In genomic region chr11:33808228-33808828, GRCh38 we compare ENCODE assay signal across 8 cellular contexts. TPM values are rescaled to one million over a fixed set of nuclear protein-coding genes. Genes with fewer than 3 reads are reported as not detected.
A peak's percentile ranks its signal among the peaks of the same experiment; 100 is the strongest.
DNase-seq lines count a peak whose midpoint lies in the region; ATAC-seq and TF ChIP-seq lines count a peak whose summit lies in the region.

No MANE protein-coding gene starts in this region.

- H3K4me3 ChIP-seq in CD8-positive, alpha-beta T cell (ENCODE audit: low read depth, low read length): no peak overlapping the region
- H3K4me3 ChIP-seq in NB4 (ENCODE audit: low read depth, low read length) (no peak overlapping the region), parathyroid adenoma (ENCODE audit: low read depth, low read length) (no peak overlapping the region)

- H3K36me3 Mint-ChIP-seq in CD8-positive, alpha-beta T cell: no peaks in the 10 kb centered on the region
- H3K36me3 Mint-ChIP-seq in type B pancreatic cell: no peaks in the 10 kb centered on the region

- no peaks in the 10 kb centered on the region for H3K9me3 ChIP-seq in CD8-positive, alpha-beta T cell (ENCODE audit: low read length)
- H3K9me3 ChIP-seq in parathyroid adenoma (ENCODE audit: control insufficient read depth, low read length): no peaks in the 10 kb centered on the region

- in situ Hi-C loops in SK-MEL-5 (cut with HindIII; ENCODE audit: low pct_unique_long_range_greater_than_20kb, low sequenced_read_pairs): no loop called here

- H3K4me3 Mint-ChIP-seq in CD8-positive, alpha-beta T cell: no peak overlapping the region
- no peak overlapping the region for H3K4me3 Mint-ChIP-seq in type B pancreatic cell

- H3K36me3 ChIP-seq in CD8-positive, alpha-beta T cell (ENCODE audit: insufficient read depth, low read length): no peaks in the 10 kb centered on the region
- H3K36me3 ChIP-seq in parathyroid adenoma (ENCODE audit: control insufficient read depth, insufficient read depth, low read length): no peaks in the 10 kb centered on the region

- no peak for TF ChIP-seq POLR2A in NB4 (IDR thresholded peaks at IDR 0.05; ENCODE audit: extremely low read depth, insufficient read length)

- TF ChIP-seq CTCF in CD8-positive, alpha-beta T cell (IDR thresholded peaks at IDR 0.05): peak; percentile 90
- TF ChIP-seq CTCF in NB4 (IDR thresholded peaks at IDR 0.05; ENCODE audit: low read depth, low read length) (peak; percentile 84), parathyroid adenoma (IDR thresholded peaks at IDR 0.05) (peak; percentile 81), type B pancreatic cell (conservative IDR thresholded peaks at IDR 0.05) (peak; percentile 96)

- H3K9ac ChIP-seq in parathyroid adenoma: no peak overlapping the region

- no peak overlapping the region for H3K27ac Mint-ChIP-seq in CD8-positive, alpha-beta T cell
- H3K27ac Mint-ChIP-seq in type B pancreatic cell: peak overlapping the region; percentile 54

- H3K4me1 ChIP-seq in CD8-positive, alpha-beta T cell (ENCODE audit: insufficient read depth, low read length): no peaks in the 10 kb centered on the region
- no peaks in the 10 kb centered on the region for H3K4me1 ChIP-seq in parathyroid adenoma

- peaks cover 9% of the 10 kb centered on the region for H3K27me3 Mint-ChIP-seq in CD8-positive, alpha-beta T cell (ENCODE audit: low read depth)
- H3K27me3 Mint-ChIP-seq in type B pancreatic cell: peaks cover 41% of the 10 kb centered on the region

- ATAC-seq in CD8-positive, alpha-beta T cell: peak; percentile 97
- ATAC-seq in GM21381 (IDR thresholded peaks at IDR 0.05; ENCODE audit: unreplicated experiment): peak; percentile 61

- H3K27ac ChIP-seq in CD8-positive, alpha-beta T cell (ENCODE audit: low read depth, low read length): no peak overlapping the region
- H3K27ac ChIP-seq in parathyroid adenoma: no peak overlapping the region

- POLR2A ChIA-PET in CD8-positive, alpha-beta T cell (lab: Charles Lee): interaction anchor here (0.6 kb wide), 1 partner anchor 575 kb away, joined by 3 read pairs; no protein-coding TSS in a partner anchor

- intact Hi-C loops in CD8-positive, alpha-beta T cell (cut with DNase I, micrococcal nuclease): loop anchor here (1.0 to 5.0 kb wide), 8 partner anchors 21 to 685 kb away; no protein-coding TSS in a partner anchor

- H3K4me2 ChIP-seq in parathyroid adenoma (ENCODE audit: low read length): no peak overlapping the region

- H3K4me1 Mint-ChIP-seq in CD8-positive, alpha-beta T cell (ENCODE audit: low read depth): peaks cover 2% of the 10 kb centered on the region
- H3K4me1 Mint-ChIP-seq in type B pancreatic cell (ENCODE audit: unreplicated experiment): peaks cover 12% of the 10 kb centered on the region

- H3K27me3 ChIP-seq in CD8-positive, alpha-beta T cell (ENCODE audit: insufficient read depth, low read length): no peaks in the 10 kb centered on the region
- no peaks in the 10 kb centered on the region for H3K27me3 ChIP-seq in parathyroid adenoma (ENCODE audit: control insufficient read depth, insufficient read depth, low read length)

- H2AFZ ChIP-seq in parathyroid adenoma: no peak overlapping the region

- CTCF ChIA-PET in CD8-positive, alpha-beta T cell (lab: Charles Lee): interaction anchor here (0.6 to 7.7 kb wide), 31 partner anchors 8 to 684 kb away, joined by 3 to 74 read pairs (median 4); partner anchors contain the start of gene ABTB2

- H3K79me2 ChIP-seq in parathyroid adenoma: no peaks in the 10 kb centered on the region

- DNase-seq in CD8-positive, alpha-beta T cell: peak; percentile 69 to 93 (median 83)
- DNase-seq in NB4 (ENCODE audit: low read depth) (peak; percentile 85), SK-MEL-5 (ENCODE audit: low read depth, low spot score) (peak; percentile 88), glomerular visceral epithelial cell (ENCODE audit: extremely low spot score) (peak; percentile 73), type B pancreatic cell (ENCODE audit: extremely low spot score, unreplicated experiment) (peak; percentile 88)
- peak; percentile 87 for DNase-seq in activated naive CD4-positive, alpha-beta T cell treated with Interleukin-2 at 50 U/mL for 16 hours

- H3K9me3 Mint-ChIP-seq in CD8-positive, alpha-beta T cell: no peaks in the 10 kb centered on the region
- H3K9me3 Mint-ChIP-seq in type B pancreatic cell: no peaks in the 10 kb centered on the region

RNA-seq across cellular contexts. Expression of gene FBXO3, which starts 34.0 kb away (rescaled TPM):
- 10 to 100 TPM; 54.8 to 55.4 TPM for total RNA-seq in CD8-positive, alpha-beta T cell
- 36.5 and 40.5 TPM in 2 replicates for total RNA-seq in SK-MEL-5 (2014; rRNA removed; shearing (Covaris generic))
- polyA plus RNA-seq in SK-MEL-5 (2015; cell fraction: cytosol; rRNA removed): 25.7 and 29.9 TPM in 2 replicates
- 62.5 and 65.8 TPM in 2 replicates for polyA plus RNA-seq in SK-MEL-5 (2015; cell fraction: nucleus; rRNA removed)
- total RNA-seq in type B pancreatic cell (ENCODE audit: low replicate concordance): 29.3 and 34.5 TPM in 2 replicates
